In genomic region chr17:2057714-2058520, GRCh38 we compare ENCODE assay signal across 1 cellular context.
TF ChIP-seq lines count a peak whose summit lies in the region.

No MANE protein-coding gene starts in this region.

TF ChIP-seq in HCT116, 20 proteins besides CTCF, POLR2A, EP300 and RAD21 (continued from another document):
- TF ChIP-seq REST (IDR thresholded peaks at IDR 0.05; ENCODE audit: low read depth) = no peak
- no peak for TF ChIP-seq ATF3 (IDR thresholded peaks at IDR 0.05)
